Comparison of ENCODE assay signal across 23 cellular contexts in the genomic region with DNA sequence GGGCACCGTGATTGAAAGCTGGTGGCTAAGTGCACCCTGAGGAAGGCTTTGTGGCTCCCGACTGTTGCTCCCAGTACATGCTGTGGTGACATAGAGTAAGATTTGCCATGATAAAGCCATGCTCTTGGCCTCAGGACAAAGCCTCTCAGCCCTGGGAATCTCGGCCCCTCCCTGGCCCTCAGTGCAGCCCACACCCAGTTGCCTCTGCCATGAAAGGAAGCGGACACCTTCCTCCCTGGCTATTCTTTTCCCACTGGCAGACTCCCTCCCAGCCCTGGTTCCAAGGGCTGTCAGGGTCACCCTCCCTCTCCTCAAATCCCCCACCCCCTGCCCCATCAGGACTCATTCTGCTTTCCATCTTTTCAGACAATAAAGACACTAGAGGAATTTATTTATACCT.
DNase-seq lines count a peak whose midpoint lies in the region; ATAC-seq and TF ChIP-seq lines count a peak whose summit lies in the region.
"Had no signal": no experiment of that assay in that cellular context is flagged by ENCODE, and none has a peak within 500 bp of the region (broad histone marks: within the 10 kb centered on the region; RNA-seq: fewer than 3 reads in every experiment).

No MANE protein-coding gene starts in this region.

- no peak overlapping the region for H2AK5ac ChIP-seq in IMR-90 (ENCODE audit: low read depth, low read length)

- no peak overlapping the region for H4K8ac ChIP-seq in IMR-90 (ENCODE audit: low read depth in 2 of 2, low read length in 2 of 2)

- H3K27ac Mint-ChIP-seq in GM23338 = no peak overlapping the region
- H3K27ac Mint-ChIP-seq in neural progenitor cell = no peak overlapping the region
- H3K27ac Mint-ChIP-seq: CD14-positive monocyte; CD4-positive, alpha-beta memory T cell; CD4-positive, CD25-positive, alpha-beta regulatory T cell; CD8-positive, alpha-beta memory T cell had no signal

- no peaks in the 10 kb centered on the region; the same call in 1 of the 2 replicates for H3K9me1 ChIP-seq in IMR-90 (ENCODE audit: insufficient read depth, low read length)

- H3K56ac ChIP-seq in IMR-90 (ENCODE audit: extremely low read depth, insufficient read depth, low read length) = no peak overlapping the region

- intact Hi-C loops in IMR-90 (cut with micrococcal nuclease) (no loop called here), vagina (cut with DNase I) (no loop called here)

- no peaks in the 10 kb centered on the region for H4K20me1 ChIP-seq in GM23338 (replicated peaks; ENCODE audit: insufficient read depth)
- H4K20me1 ChIP-seq in IMR-90 (ENCODE audit: insufficient read depth, low read length) = no peaks in the 10 kb centered on the region
- H4K20me1 ChIP-seq in neural progenitor cell (ENCODE audit: low read depth) = no peaks in the 10 kb centered on the region
- H4K20me1 ChIP-seq: BLaER1 had no signal

- peak overlapping the region; percentile 18 for H2AK9ac ChIP-seq in IMR-90 (replicated peaks; ENCODE audit: low read depth, low read length, poor library complexity)

- no peak for TF ChIP-seq CTCF in GM23338 (conservative IDR thresholded peaks at IDR 0.05; ENCODE audit: low read depth in 2 of 2)
- TF ChIP-seq CTCF in IMR-90 (conservative IDR thresholded peaks at IDR 0.05; ENCODE audit: low read depth, low read length) = no peak
- no peak for TF ChIP-seq CTCF in neural progenitor cell (IDR thresholded peaks at IDR 0.05)
- no peak for TF ChIP-seq CTCF in vagina (IDR thresholded peaks at IDR 0.05)

- ATAC-seq in GM23338 (peak; percentile 46; the same call in 2 of the 3 replicates), IMR-90 (ENCODE audit: low read depth) (no peak), HG03460 (IDR thresholded peaks at IDR 0.05; ENCODE audit: unreplicated experiment) (no peak)

- no peak for TF ChIP-seq POLR2A in IMR-90 (IDR thresholded peaks at IDR 0.05; ENCODE audit: low read depth, low read length)
- TF ChIP-seq POLR2A in vagina (IDR thresholded peaks at IDR 0.05) = no peak

- no peaks in the 10 kb centered on the region for H3K79me2 ChIP-seq in GM23338 (replicated peaks; ENCODE audit: insufficient read depth)
- H3K79me2 ChIP-seq in neural progenitor cell (ENCODE audit: low read depth) = no peaks in the 10 kb centered on the region

- H3K36me3 ChIP-seq in GM23338 (ENCODE audit: insufficient read depth) (no peaks in the 10 kb centered on the region), IMR-90 (ENCODE audit: control insufficient read depth, insufficient read depth, low read length) (no peaks in the 10 kb centered on the region), neural progenitor cell (no peaks in the 10 kb centered on the region), vagina (no peaks in the 10 kb centered on the region)
- H3K36me3 ChIP-seq: BE2C, BLaER1 had no signal

- H3K9me2 ChIP-seq in GM23338 (ENCODE audit: insufficient read depth) = peaks cover 5% of the 10 kb centered on the region; the same call in 1 of the 2 replicates

- in situ Hi-C loops in IMR-90 (cut with MboI; ENCODE audit: low sequenced_read_pairs) = no loop called here

- H3K4me1 Mint-ChIP-seq in GM23338 (peaks cover 5% of the 10 kb centered on the region; the same call in 2 of the 3 replicates), neural progenitor cell (peaks cover 9% of the 10 kb centered on the region)
- H3K4me1 Mint-ChIP-seq: CD14-positive monocyte had no signal

- H3K4me2 ChIP-seq in GM23338 (no peak overlapping the region), IMR-90 (ENCODE audit: low read depth, low read length) (no peak overlapping the region), neural progenitor cell (no peak overlapping the region)
- H3K4me2 ChIP-seq: BLaER1 had no signal

- no peaks in the 10 kb centered on the region for H3K79me1 ChIP-seq in IMR-90 (ENCODE audit: low read depth in 1 of 2, low read length in 2 of 2)

- H3K14ac ChIP-seq in IMR-90 (replicated peaks; ENCODE audit: low read depth, low read length) = no peak overlapping the region

- H2BK15ac ChIP-seq in IMR-90 (ENCODE audit: low read depth, low read length) = no peak overlapping the region

- H3K36me3 Mint-ChIP-seq in GM23338 (ENCODE audit: low read depth) (no peaks in the 10 kb centered on the region), neural progenitor cell (no peaks in the 10 kb centered on the region)
- H3K36me3 Mint-ChIP-seq: CD14-positive monocyte; CD4-positive, alpha-beta memory T cell; CD4-positive, CD25-positive, alpha-beta regulatory T cell had no signal

- H3K27me3 ChIP-seq in GM23338 (ENCODE audit: insufficient read depth) (no peaks in the 10 kb centered on the region), IMR-90 (ENCODE audit: control insufficient read depth, insufficient read depth, low read length) (no peaks in the 10 kb centered on the region), neural progenitor cell (no peaks in the 10 kb centered on the region), vagina (no peaks in the 10 kb centered on the region)
- H3K27me3 ChIP-seq: BLaER1 had no signal

- DNase-seq in GM23338 (ENCODE audit: low spot score) = no peak
- no peak for DNase-seq in IMR-90
- DNase-seq in neural progenitor cell (ENCODE audit: low spot score) = peak; percentile 15
- DNase-seq in vagina (ENCODE audit: extremely low spot score in 2 of 2) = peak; percentile 78 to 92
- DNase-seq in EL = no peak
- DNase-seq in NCI-H226 = no peak
- DNase-seq: 8988T; ACHN; BE2C; C1 segment of cervical spinal cord; CD4-positive, alpha-beta memory T cell; CD4-positive, CD25-positive, alpha-beta regulatory T cell; CD8-positive, alpha-beta memory T cell; COR-L47; DMS 273 treated with DMSO at 0.1 percent for 48 hours; DMS153; DMS53; DMS79; DND-41; GF-D8 had no signal

- BruUV-seq in IMR-90 (replicated peaks; lab: Mats Ljungman, UMichigan) = no TSS peak

- H3K27me3 Mint-ChIP-seq in GM23338 (ENCODE audit: insufficient read depth, low read depth, poor library complexity) (peaks cover 4% of the 10 kb centered on the region), neural progenitor cell (ENCODE audit: insufficient read depth, low read depth) (no peaks in the 10 kb centered on the region)

- WGBS in IMR-90 (ENCODE audit: extremely low coverage in 2 of 2, insufficient read length in 1 of 2), 2 experiments = no CpG with 5 or more reads among the region's 4 CpGs

- H3K4me1 ChIP-seq in GM23338 (ENCODE audit: insufficient read depth) (no peaks in the 10 kb centered on the region), IMR-90 (ENCODE audit: control insufficient read depth, insufficient read depth, low read length) (peaks cover 6% of the 10 kb centered on the region), neural progenitor cell (peaks cover 5% of the 10 kb centered on the region), vagina (no peaks in the 10 kb centered on the region)
- H3K4me1 ChIP-seq: BE2C had no signal

- H4K91ac ChIP-seq in IMR-90 (ENCODE audit: insufficient read depth, low read depth, low read length) = no peak overlapping the region

- CTCF ChIA-PET in IMR-90 (lab: Yijun Ruan, JAX) = no interaction called here

- H3K4me3 Mint-ChIP-seq in GM23338 (no peak overlapping the region), neural progenitor cell (no peak overlapping the region)
- H3K4me3 Mint-ChIP-seq: CD14-positive monocyte; CD4-positive, alpha-beta memory T cell; CD4-positive, CD25-positive, alpha-beta regulatory T cell; CD8-positive, alpha-beta memory T cell had no signal

- no peak overlapping the region for H4K5ac ChIP-seq in IMR-90 (ENCODE audit: low read depth, low read length)

- H3K9me3 Mint-ChIP-seq in GM23338 = no peaks in the 10 kb centered on the region
- H3K9me3 Mint-ChIP-seq in neural progenitor cell = no peaks in the 10 kb centered on the region
- H3K9me3 Mint-ChIP-seq: CD8-positive, alpha-beta memory T cell had no signal

- no peak overlapping the region for H3K23ac ChIP-seq in IMR-90 (ENCODE audit: low read depth, low read length)

- H2BK20ac ChIP-seq in IMR-90 (ENCODE audit: low read depth, low read length) = no peak overlapping the region

- H2AFZ ChIP-seq in GM23338 (peak overlapping the region; percentile 47; the same call in 1 of the 2 replicates), IMR-90 (replicated peaks; ENCODE audit: low read length, poor library complexity) (peak overlapping the region; percentile 56), neural progenitor cell (replicated peaks) (no peak overlapping the region)

- H3K4me3 ChIP-seq in GM23338 = no peak overlapping the region
- no peak overlapping the region for H3K4me3 ChIP-seq in IMR-90 (ENCODE audit: insufficient read depth, low read depth, low read length)
- H3K4me3 ChIP-seq in neural progenitor cell = no peak overlapping the region
- H3K4me3 ChIP-seq in vagina = no peak overlapping the region
- H3K4me3 ChIP-seq: BLaER1 had no signal

- H3K9ac ChIP-seq in IMR-90 (ENCODE audit: low read depth, low read length) (no peak overlapping the region), neural progenitor cell (no peak overlapping the region)
- H3K9ac ChIP-seq: BLaER1 had no signal

- no peak overlapping the region; the same call in 1 of the 2 replicates for H3K4ac ChIP-seq in IMR-90 (ENCODE audit: low read depth, low read length)

- H3K18ac ChIP-seq in IMR-90 (ENCODE audit: low read depth, low read length) = no peak overlapping the region

- TF ChIP-seq RAD21 in IMR-90 (IDR thresholded peaks at IDR 0.05; ENCODE audit: low read length) = no peak

- H3K9me3 ChIP-seq in IMR-90 (ENCODE audit: control insufficient read depth, insufficient read depth, low read length) (no peaks in the 10 kb centered on the region), neural progenitor cell (ENCODE audit: low read depth) (no peaks in the 10 kb centered on the region), vagina (no peaks in the 10 kb centered on the region)
- H3K9me3 ChIP-seq: BE2C, BLaER1 had no signal

- H3F3A ChIP-seq in GM23338 (replicated peaks; ENCODE audit: low read depth) (no peaks in the 10 kb centered on the region), neural progenitor cell (ENCODE audit: low read depth) (no peaks in the 10 kb centered on the region)

- H2BK120ac ChIP-seq in IMR-90 (ENCODE audit: low read depth, low read length) = no peak overlapping the region

- no peak overlapping the region for H2BK5ac ChIP-seq in IMR-90 (ENCODE audit: low read depth, low read length, poor library complexity, severe bottlenecking)

- POLR2A ChIA-PET in IMR-90 (lab: Charles Lee; ENCODE audit: unreplicated experiment) = no interaction called here

- H3K27ac ChIP-seq in GM23338 (ENCODE audit: low read depth) (no peak overlapping the region), IMR-90 (ENCODE audit: insufficient read depth, low read length) (no peak overlapping the region), neural progenitor cell (no peak overlapping the region), vagina (no peak overlapping the region)
- H3K27ac ChIP-seq: BLaER1 had no signal

- dilution Hi-C loops in IMR-90 (cut with HindIII; ENCODE audit: low sequenced_read_pairs, unreplicated experiment) = no loop called here

TF ChIP-seq in GM23338, 12 proteins besides CTCF, POLR2A, EP300 and RAD21 (continues in another document):
- no peak for TF ChIP-seq EZH2phosphoT487 (IDR thresholded peaks at IDR 0.05; ENCODE audit: unreplicated experiment)
- no peak for TF ChIP-seq CREB1 (CRISPR knock-in tag; IDR thresholded peaks at IDR 0.05; ENCODE audit: low read depth)
- TF ChIP-seq STAT1 (IDR thresholded peaks at IDR 0.05; ENCODE audit: unreplicated experiment) = no peak

TF ChIP-seq in IMR-90, 13 proteins besides CTCF, POLR2A, EP300 and RAD21 (continues in another document):
- no peak for TF ChIP-seq CEBPB (IDR thresholded peaks at IDR 0.05; ENCODE audit: low read depth, low read length)
- TF ChIP-seq BHLHE40 (IDR thresholded peaks at IDR 0.05; ENCODE audit: low read depth, low read length) = no peak
- TF ChIP-seq MXI1 (IDR thresholded peaks at IDR 0.05; ENCODE audit: borderline replicate concordance, low read depth, low read length) = no peak

Comparison
In these comparisons a context has a peak if more than half of its experiments do, and no peak if none do; other contexts are left out.
1. DNase-seq: peak in neural progenitor cell (single experiment) and vagina (2 of 2); none in GM23338 (single experiment), IMR-90 (single experiment), EL (single experiment) and NCI-H226 (single experiment).